1 cellular context compared by ENCODE assay signal in the genomic region with DNA sequence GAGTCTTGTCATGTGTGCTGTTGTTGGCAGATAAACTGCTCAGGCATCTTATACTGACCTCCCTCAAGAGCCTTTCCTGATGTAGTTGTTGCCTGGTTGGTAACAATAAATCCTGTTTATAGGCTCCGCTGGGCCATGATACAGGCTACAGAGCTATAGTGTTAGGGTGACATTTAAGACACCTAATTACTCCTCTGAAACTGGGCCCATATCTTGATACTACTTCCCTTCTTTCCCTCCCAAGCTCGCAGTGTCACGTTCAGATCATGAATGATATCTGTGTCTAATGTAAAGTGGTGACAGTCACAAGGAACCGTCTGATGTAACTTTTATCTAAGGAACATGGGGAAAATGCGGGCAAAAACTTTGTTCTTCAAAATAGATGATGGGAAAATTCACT.
TF ChIP-seq lines count a peak whose summit lies in the region.

No MANE protein-coding gene starts in this region.

TF ChIP-seq in K562, 482 proteins besides CTCF, POLR2A, EP300 and RAD21 (continued from another document and continues in another):
- TF ChIP-seq, protein P1, sequence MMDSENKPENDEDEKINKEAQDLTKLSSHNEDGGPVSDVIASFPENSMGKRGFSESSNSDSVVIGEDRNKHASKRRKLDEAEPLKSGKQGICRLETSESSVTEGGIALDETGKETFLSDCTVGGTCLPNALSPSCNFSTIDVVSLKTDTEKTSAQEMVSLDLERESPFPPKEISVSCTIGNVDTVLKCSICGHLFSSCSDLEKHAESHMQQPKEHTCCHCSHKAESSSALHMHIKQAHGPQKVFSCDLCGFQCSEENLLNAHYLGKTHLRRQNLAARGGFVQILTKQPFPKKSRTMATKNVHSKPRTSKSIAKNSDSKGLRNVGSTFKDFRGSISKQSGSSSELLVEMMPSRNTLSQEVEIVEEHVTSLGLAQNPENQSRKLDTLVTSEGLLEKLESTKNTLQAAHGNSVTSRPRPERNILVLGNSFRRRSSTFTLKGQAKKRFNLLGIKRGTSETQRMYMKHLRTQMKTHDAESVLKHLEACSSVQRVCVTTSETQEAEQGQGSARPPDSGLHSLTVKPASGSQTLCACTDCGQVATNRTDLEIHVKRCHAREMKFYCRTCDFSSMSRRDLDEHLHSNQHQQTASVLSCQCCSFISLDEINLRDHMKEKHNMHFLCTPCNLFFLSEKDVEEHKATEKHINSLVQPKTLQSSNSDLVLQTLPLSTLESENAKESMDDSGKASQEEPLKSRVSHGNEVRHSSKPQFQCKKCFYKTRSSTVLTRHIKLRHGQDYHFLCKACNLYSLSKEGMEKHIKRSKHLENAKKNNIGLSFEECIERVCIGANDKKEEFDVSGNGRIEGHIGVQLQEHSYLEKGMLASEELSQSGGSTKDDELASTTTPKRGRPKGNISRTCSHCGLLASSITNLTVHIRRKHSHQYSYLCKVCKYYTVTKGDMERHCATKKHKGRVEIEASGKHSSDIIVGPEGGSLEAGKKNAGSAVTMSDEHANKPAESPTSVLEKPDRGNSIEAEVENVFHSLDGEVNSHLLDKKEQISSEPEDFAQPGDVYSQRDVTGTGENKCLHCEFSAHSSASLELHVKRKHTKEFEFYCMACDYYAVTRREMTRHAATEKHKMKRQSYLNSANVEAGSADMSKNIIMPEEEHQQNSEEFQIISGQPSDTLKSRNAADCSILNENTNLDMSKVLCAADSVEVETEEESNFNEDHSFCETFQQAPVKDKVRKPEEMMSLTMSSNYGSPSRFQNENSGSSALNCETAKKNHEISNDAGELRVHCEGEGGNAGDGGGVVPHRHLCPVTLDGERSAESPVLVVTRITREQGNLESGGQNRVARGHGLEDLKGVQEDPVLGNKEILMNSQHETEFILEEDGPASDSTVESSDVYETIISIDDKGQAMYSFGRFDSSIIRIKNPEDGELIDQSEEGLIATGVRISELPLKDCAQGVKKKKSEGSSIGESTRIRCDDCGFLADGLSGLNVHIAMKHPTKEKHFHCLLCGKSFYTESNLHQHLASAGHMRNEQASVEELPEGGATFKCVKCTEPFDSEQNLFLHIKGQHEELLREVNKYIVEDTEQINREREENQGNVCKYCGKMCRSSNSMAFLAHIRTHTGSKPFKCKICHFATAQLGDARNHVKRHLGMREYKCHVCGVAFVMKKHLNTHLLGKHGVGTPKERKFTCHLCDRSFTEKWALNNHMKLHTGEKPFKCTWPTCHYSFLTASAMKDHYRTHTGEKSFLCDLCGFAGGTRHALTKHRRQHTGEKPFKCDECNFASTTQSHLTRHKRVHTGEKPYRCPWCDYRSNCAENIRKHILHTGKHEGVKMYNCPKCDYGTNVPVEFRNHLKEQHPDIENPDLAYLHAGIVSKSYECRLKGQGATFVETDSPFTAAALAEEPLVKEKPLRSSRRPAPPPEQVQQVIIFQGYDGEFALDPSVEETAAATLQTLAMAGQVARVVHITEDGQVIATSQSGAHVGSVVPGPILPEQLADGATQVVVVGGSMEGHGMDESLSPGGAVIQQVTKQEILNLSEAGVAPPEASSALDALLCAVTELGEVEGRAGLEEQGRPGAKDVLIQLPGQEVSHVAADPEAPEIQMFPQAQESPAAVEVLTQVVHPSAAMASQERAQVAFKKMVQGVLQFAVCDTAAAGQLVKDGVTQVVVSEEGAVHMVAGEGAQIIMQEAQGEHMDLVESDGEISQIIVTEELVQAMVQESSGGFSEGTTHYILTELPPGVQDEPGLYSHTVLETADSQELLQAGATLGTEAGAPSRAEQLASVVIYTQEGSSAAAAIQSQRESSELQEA (IDR thresholded peaks at IDR 0.05; ENCODE audit: low read depth): no peak
- TF ChIP-seq PBX2 (CRISPR knock-in tag; IDR thresholded peaks at IDR 0.05; ENCODE audit: low read depth): no peak
- peak; percentile 32; the same call in 1 of the 2 replicates for TF ChIP-seq PBX2 (tag; conservative IDR thresholded peaks at IDR 0.05; ENCODE audit: low read depth)
- no peak for TF ChIP-seq ZNF143 (CRISPR knock-in tag; IDR thresholded peaks at IDR 0.05)
- TF ChIP-seq NELFE (IDR thresholded peaks at IDR 0.05; ENCODE audit: insufficient read depth, insufficient read length): no peak
- TF ChIP-seq, protein P2, sequence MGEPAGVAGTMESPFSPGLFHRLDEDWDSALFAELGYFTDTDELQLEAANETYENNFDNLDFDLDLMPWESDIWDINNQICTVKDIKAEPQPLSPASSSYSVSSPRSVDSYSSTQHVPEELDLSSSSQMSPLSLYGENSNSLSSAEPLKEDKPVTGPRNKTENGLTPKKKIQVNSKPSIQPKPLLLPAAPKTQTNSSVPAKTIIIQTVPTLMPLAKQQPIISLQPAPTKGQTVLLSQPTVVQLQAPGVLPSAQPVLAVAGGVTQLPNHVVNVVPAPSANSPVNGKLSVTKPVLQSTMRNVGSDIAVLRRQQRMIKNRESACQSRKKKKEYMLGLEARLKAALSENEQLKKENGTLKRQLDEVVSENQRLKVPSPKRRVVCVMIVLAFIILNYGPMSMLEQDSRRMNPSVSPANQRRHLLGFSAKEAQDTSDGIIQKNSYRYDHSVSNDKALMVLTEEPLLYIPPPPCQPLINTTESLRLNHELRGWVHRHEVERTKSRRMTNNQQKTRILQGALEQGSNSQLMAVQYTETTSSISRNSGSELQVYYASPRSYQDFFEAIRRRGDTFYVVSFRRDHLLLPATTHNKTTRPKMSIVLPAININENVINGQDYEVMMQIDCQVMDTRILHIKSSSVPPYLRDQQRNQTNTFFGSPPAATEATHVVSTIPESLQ (CRISPR knock-in tag; IDR thresholded peaks at IDR 0.05): no peak
- TF ChIP-seq BHLHE40 (IDR thresholded peaks at IDR 0.05; ENCODE audit: low read length): peak; percentile 80
- TF ChIP-seq RREB1 (CRISPR knock-in tag; IDR thresholded peaks at IDR 0.05): no peak
- 0 out of 4 replicates have a peak, but pooled peaks of 1 of the 2 experiments have one; percentile 38 for TF ChIP-seq RCOR1 (IDR thresholded peaks at IDR 0.05; ENCODE audit: borderline replicate concordance in 1 of 2, low read depth in 2 of 2, low read length in 2 of 2)
- TF ChIP-seq TOE1 (IDR thresholded peaks at IDR 0.05; ENCODE audit: borderline replicate concordance): 0 out of 2 replicates have a peak, but pooled peaks have one; percentile 28
- TF ChIP-seq TOE1 (CRISPR knock-in tag; IDR thresholded peaks at IDR 0.05; ENCODE audit: borderline replicate concordance, low read depth): no peak
- TF ChIP-seq BRD9 (IDR thresholded peaks at IDR 0.05; ENCODE audit: low read depth, partially characterized antibody): peak; percentile 23
- TF ChIP-seq GMEB1 (CRISPR knock-in tag; IDR thresholded peaks at IDR 0.05): peak; percentile 33; the same call in 1 of the 2 replicates
- TF ChIP-seq SMAD4 (CRISPR knock-in tag; conservative IDR thresholded peaks at IDR 0.05): peak; percentile 53
- TF ChIP-seq ATF4 (CRISPR knock-in tag; IDR thresholded peaks at IDR 0.05): peak; percentile 58
- TF ChIP-seq MEIS2 (IDR thresholded peaks at IDR 0.05; ENCODE audit: partially characterized antibody): peak; percentile 65
- peak; percentile 23; the same call in 1 of the 2 replicates for TF ChIP-seq RNF2 (IDR thresholded peaks at IDR 0.05)
